12 cellular contexts compared by ENCODE assay signal in the genomic region with DNA sequence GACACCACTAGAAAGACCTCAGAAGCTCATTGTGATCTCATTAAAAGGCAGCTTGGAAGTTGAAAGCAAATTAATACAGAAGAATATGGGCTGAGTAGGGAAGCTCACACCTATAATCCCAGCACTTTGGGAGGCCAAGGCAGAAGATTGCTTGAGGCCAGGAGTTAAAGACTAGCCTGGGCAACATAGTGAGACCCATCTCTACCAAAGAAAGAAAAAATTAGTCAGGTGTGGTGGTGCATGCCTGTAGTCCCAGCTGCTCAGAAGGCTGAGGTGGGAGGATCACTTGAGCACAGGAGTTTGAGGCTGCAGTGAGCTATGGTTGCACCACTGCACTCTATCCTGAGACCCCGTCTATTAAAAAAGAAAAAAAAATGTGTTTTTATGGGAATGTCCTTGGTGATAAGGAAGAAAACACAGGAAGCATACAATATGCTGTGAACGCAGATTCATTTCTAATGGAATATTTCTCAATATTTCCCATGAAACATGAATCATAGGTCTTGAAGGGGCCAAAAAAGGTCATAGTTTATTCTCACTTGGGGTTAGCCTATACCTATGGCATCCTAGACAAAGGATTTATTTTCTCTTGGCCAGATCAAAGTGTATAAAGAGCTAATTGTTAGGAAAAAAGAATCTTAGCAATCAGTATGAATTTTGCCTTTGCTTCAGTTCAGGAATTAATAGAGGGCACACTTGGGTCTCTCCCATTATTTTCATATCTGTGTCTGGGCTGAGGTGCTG.
A peak's percentile ranks its signal among the peaks of the same experiment; 100 is the strongest.
DNase-seq lines count a peak whose midpoint lies in the region; ATAC-seq and TF ChIP-seq lines count a peak whose summit lies in the region.
"Had no signal": no experiment of that assay in that cellular context is flagged by ENCODE, and none has a peak within 500 bp of the region (broad histone marks: within the 10 kb centered on the region; RNA-seq: fewer than 3 reads in every experiment).

No MANE protein-coding gene starts in this region.

- H3K36me3 ChIP-seq in duodenal mucosa (ENCODE audit: control insufficient read depth in 1 of 2, insufficient read depth in 2 of 2, low read length in 2 of 2): no peaks in the 10 kb centered on the region
- H3K36me3 ChIP-seq in muscle layer of duodenum (ENCODE audit: control insufficient read depth in 1 of 2, insufficient read depth in 2 of 2, low read length in 2 of 2): peaks cover 4 to 15% of the 10 kb centered on the region in 2 donors

- H3K4me1 ChIP-seq in duodenal mucosa (ENCODE audit: control insufficient read depth in 1 of 2, insufficient read depth in 2 of 2, low read length in 2 of 2) (peaks cover 52 to 89% of the 10 kb centered on the region in 2 donors), muscle layer of duodenum (ENCODE audit: control insufficient read depth in 1 of 2, insufficient read depth in 2 of 2, low read length in 2 of 2) (peaks cover 39 to 51% of the 10 kb centered on the region in 2 donors)

- H3K27ac ChIP-seq in duodenal mucosa (ENCODE audit: low read depth, low read length): peak overlapping the region; percentile 20
- peak overlapping the region; percentile 77 for H3K27ac ChIP-seq in muscle layer of duodenum (ENCODE audit: low read length)

- H3K9me3 ChIP-seq in duodenal mucosa (ENCODE audit: control insufficient read depth in 1 of 2, low read length in 2 of 2): no peaks in the 10 kb centered on the region
- H3K9me3 ChIP-seq in muscle layer of duodenum (ENCODE audit: control insufficient read depth in 1 of 2, low read length in 2 of 2): no peaks in the 10 kb centered on the region

- DNase-seq in Right ventricle myocardium inferior (ENCODE audit: missing footprints) (no peak), cardiac septum (ENCODE audit: low spot score) (no peak), NCI-H2081 treated with DMSO at 0.1 percent for 48 hours (lab: John Stamatoyannopoulos, UW) (no peak), NK-92 (lab: John Stamatoyannopoulos, UW; ENCODE audit: unreplicated experiment) (no peak), GM10248 (ENCODE audit: extremely low spot score) (no peak)
- DNase-seq: foreskin keratinocyte, H7, KG1, nucleus accumbens had no signal

- no peak overlapping the region for H3K4me3 ChIP-seq in duodenal mucosa (ENCODE audit: low read depth in 1 of 2, low read length in 2 of 2)
- no peak overlapping the region for H3K4me3 ChIP-seq in muscle layer of duodenum (ENCODE audit: low read depth in 1 of 2, low read length in 2 of 2)

- intact Hi-C loops in Right ventricle myocardium inferior (cut with DNase I) (loop anchor here (10.0 kb wide), 1 partner anchor 303 kb away; no protein-coding TSS in a partner anchor), cardiac septum (cut with DNase I) (no loop called here)

- CTCF ChIA-PET in GM10248 (lab: Yijun Ruan, JAX): interaction anchor here (0.8 to 1.8 kb wide), 2 partner anchors 9 to 31 kb away, joined by 3 to 9 read pairs; no protein-coding TSS in a partner anchor

- H3K9ac ChIP-seq in duodenal mucosa (ENCODE audit: low read depth in 1 of 2, low read length in 2 of 2): no peak overlapping the region

- ATAC-seq in Right ventricle myocardium inferior (peak; percentile 42), HG03045 (IDR thresholded peaks at IDR 0.05; ENCODE audit: unreplicated experiment) (no peak)
- ATAC-seq: foreskin keratinocyte had no signal

- H3K27me3 ChIP-seq in duodenal mucosa (ENCODE audit: control insufficient read depth in 1 of 2, insufficient read depth in 2 of 2, low read length in 2 of 2) (no peaks in the 10 kb centered on the region), muscle layer of duodenum (ENCODE audit: low read depth, low read length) (no peaks in the 10 kb centered on the region)
- H3K27me3 ChIP-seq: foreskin keratinocyte had no signal

- TF ChIP-seq CTCF in GM10248 (IDR thresholded peaks at IDR 0.05; ENCODE audit: control extremely low read depth, extremely low read depth, low read depth, missing control alignments): no peak

- POLR2A ChIA-PET in GM10248 (lab: Yijun Ruan, JAX): interaction anchor here (0.7 kb wide), 1 partner anchor 92 kb away, joined by 3 read pairs; no protein-coding TSS in a partner anchor
